ENCODE assay signal across 8 cellular contexts in the genomic region with DNA sequence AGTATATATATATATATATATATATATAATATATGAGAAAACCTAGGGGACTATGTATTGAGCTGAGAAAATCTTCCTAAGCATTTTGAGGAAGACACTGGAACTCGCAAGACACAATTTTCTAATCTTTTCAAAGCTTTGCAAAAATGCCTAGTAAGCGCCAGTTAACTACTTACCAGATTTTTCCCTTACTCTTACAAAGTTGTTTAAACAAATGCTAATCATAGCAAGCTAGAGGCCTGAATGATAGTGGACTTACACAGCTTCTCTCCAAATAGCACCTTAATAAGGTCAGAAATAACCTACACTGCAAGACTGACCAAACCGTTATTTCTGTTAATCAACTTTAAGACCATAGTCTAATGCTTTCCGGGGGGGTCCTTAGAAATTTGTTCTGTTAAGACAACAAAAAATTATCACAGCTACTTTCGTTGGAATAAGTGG. TPM values are rescaled to one million over a fixed set of nuclear protein-coding genes. Genes with fewer than 3 reads are reported as not detected.
DNase-seq lines count a peak whose midpoint lies in the region; ATAC-seq and TF ChIP-seq lines count a peak whose summit lies in the region.

No MANE protein-coding gene starts in this region.

- CTCF ChIA-PET in T-cell (lab: Charles Lee), result interaction anchor here (0.6 to 3.4 kb wide), 9 partner anchors 9 to 1845 kb away, joined by 3 to 38 read pairs (median 10); a partner anchor contains a TSS

- peaks cover 2% of the 10 kb centered on the region; the same call in 1 of the 2 replicates for H3K4me1 ChIP-seq in iPS DF 6.9 (ENCODE audit: control insufficient read depth, insufficient read depth, low read length)

- TF ChIP-seq CTCF in AG10803 (conservative IDR thresholded peaks at IDR 0.05; ENCODE audit: low read length) (no peak), HFFc6 (IDR thresholded peaks at IDR 0.05) (no peak)

- ATAC-seq in T-cell (replicated peaks in 1 of 4), result no peak
- no peak for ATAC-seq in GM21786 (IDR thresholded peaks at IDR 0.05; ENCODE audit: unreplicated experiment)
- no peak for ATAC-seq in GM21723 (IDR thresholded peaks at IDR 0.05; ENCODE audit: unreplicated experiment)

- H3K4me1 Mint-ChIP-seq in HFFc6 (ENCODE audit: low read depth) (peaks cover 78% of the 10 kb centered on the region), T-cell (peaks cover 54 to 59% (median 55%) of the 10 kb centered on the region in 3 donors)

- H3K9me3 Mint-ChIP-seq in HFFc6 (no peaks in the 10 kb centered on the region), T-cell (no peaks in the 10 kb centered on the region)

- H3K36me3 Mint-ChIP-seq in HFFc6 (ENCODE audit: low read depth) (no peaks in the 10 kb centered on the region), T-cell (no peaks in the 10 kb centered on the region)

- no peaks in the 10 kb centered on the region for H3K27me3 ChIP-seq in iPS DF 6.9 (ENCODE audit: control insufficient read depth, insufficient read depth, low read length)

- H3K4me3 ChIP-seq in AG10803 (ENCODE audit: low read length) (peak overlapping the region; percentile 73), iPS DF 6.9 (ENCODE audit: low read length) (peak overlapping the region; percentile 57; the same call in 1 of the 2 replicates)

- H3K36me3 ChIP-seq in iPS DF 6.9 (ENCODE audit: control insufficient read depth, insufficient read depth, low read length), result no peaks in the 10 kb centered on the region

- no CpG with 5 or more reads among the region's 5 CpGs for WGBS in iPS DF 6.9 (ENCODE audit: insufficient coverage, insufficient read length)

- POLR2A ChIA-PET in T-cell (lab: Charles Lee), result interaction anchor here (0.6 to 15.4 kb wide), 17 partner anchors 10 to 1896 kb away, joined by 3 to 682 read pairs (median 16); a partner anchor contains a TSS

- no peak for DNase-seq in AG10803 (ENCODE audit: low read depth)
- DNase-seq in HFFc6, result no peak
- no peak for DNase-seq in T-cell
- DNase-seq in iPS DF 6.9 (ENCODE audit: low read depth, low spot score), result no peak
- DNase-seq in cortex of kidney (lab: John Stamatoyannopoulos, UW), result no peak
- DNase-seq in GOT3 (lab: John Stamatoyannopoulos, UW), result no peak

- H3K27ac ChIP-seq in iPS DF 6.9 (ENCODE audit: low read length), result no peak overlapping the region

- H3K4me3 Mint-ChIP-seq in HFFc6, result peak overlapping the region; percentile 86
- peak overlapping the region; percentile 90 to 95 (median 92) for H3K4me3 Mint-ChIP-seq in T-cell

- H3K27me3 Mint-ChIP-seq in HFFc6 (ENCODE audit: insufficient read depth) (peaks cover 19% of the 10 kb centered on the region), T-cell (peaks cover 0 to 2% of the 10 kb centered on the region in 2 donors)

- no peaks in the 10 kb centered on the region for H3K9me3 ChIP-seq in iPS DF 6.9 (ENCODE audit: control insufficient read depth, insufficient read depth, low read length)

- peak overlapping the region; percentile 92 for H3K27ac Mint-ChIP-seq in HFFc6
- peak overlapping the region; percentile 94 to 98 for H3K27ac Mint-ChIP-seq in T-cell

RNA-seq across cellular contexts. Expression of gene HFE, which starts 56.1 kb away (rescaled TPM):
- 10 to 100 TPM; 16.1 to 21.7 (median 18.3) TPM for total RNA-seq in HFFc6 (2021; fragmentation: NEBNext Ultra II Directional; extraction: Animal tissue kit (Norgen Biotek cat#: 25700))
- 1 to 10 TPM; 1.0 to 2.4 (median 1.8) TPM for total RNA-seq in T-cell

Comparison
In these comparisons a context has a peak if more than half of its experiments do, and no peak if none do; other contexts are left out.
1. RNA of gene HFE, which starts 56.1 kb away (total RNA-seq): 16.1 to 21.7 TPM in HFFc6; 1.0 to 2.4 TPM in T-cell; every median in the first group is over 4 times any median in the second.